Comparison of ENCODE assay signal across 15 cellular contexts in genomic region chr18:12313530-12314245, GRCh38. TPM values are rescaled to one million over a fixed set of nuclear protein-coding genes. Genes with fewer than 3 reads are reported as not detected.
A peak's percentile ranks its signal among the peaks of the same experiment; 100 is the strongest.
DNase-seq lines count a peak whose midpoint lies in the region; ATAC-seq and TF ChIP-seq lines count a peak whose summit lies in the region.
"Had no signal": no experiment of that assay in that cellular context is flagged by ENCODE, and none has a peak within 500 bp of the region (broad histone marks: within the 10 kb centered on the region; RNA-seq: fewer than 3 reads in every experiment).

No MANE protein-coding gene starts in this region.

- H3K36me3 ChIP-seq in heart left ventricle, result peaks cover 0 to 76% (median 45%) of the 10 kb centered on the region in 9 donors
- no peaks in the 10 kb centered on the region for H3K36me3 ChIP-seq in uterus

- no peaks in the 10 kb centered on the region for H3K27me3 Mint-ChIP-seq in naive B cell

- H3K36me3 Mint-ChIP-seq in naive B cell, result peaks cover 8 to 10% of the 10 kb centered on the region in 2 donors

- no peak for TF ChIP-seq POLR2A in heart left ventricle (IDR thresholded peaks at IDR 0.05)
- no peak for TF ChIP-seq POLR2A in uterus (IDR thresholded peaks at IDR 0.05)

- H3K4me1 Mint-ChIP-seq in naive B cell, result peaks cover 32 to 61% (median 51%) of the 10 kb centered on the region in 3 donors

- H3K27me3 ChIP-seq in heart left ventricle, result no peaks in the 10 kb centered on the region
- no peaks in the 10 kb centered on the region for H3K27me3 ChIP-seq in uterus

- H3K4me3 Mint-ChIP-seq in naive B cell, result peak overlapping the region in 5 of 8 donors; percentile 13 to 77 (median 14)
- H3K4me3 Mint-ChIP-seq: T-helper 1 cell treated with Interleukin-12 subunit alpha and Interleukin-12 subunit beta and Interleukin-4 antibody, amounts not matched to agents 30 μg/mL and 1 μg/mL, for 36 hours had no signal

- ATAC-seq in heart left ventricle (no peak), left cardiac atrium (no peak), naive B cell (ENCODE audit: low read depth in 2 of 2) (no peak)

- H3K27ac Mint-ChIP-seq in naive B cell, result peak overlapping the region in 5 of 6 donors; percentile 38 to 82 (median 66)
- H3K27ac Mint-ChIP-seq: T-helper 1 cell treated with Interleukin-12 subunit alpha and Interleukin-12 subunit beta and Interleukin-4 antibody, amounts not matched to agents 30 μg/mL and 1 μg/mL, for 36 hours had no signal

- H3K9me3 Mint-ChIP-seq in naive B cell, result peaks cover 0 to 25% (median 6%) of the 10 kb centered on the region in 7 donors

- TF ChIP-seq CTCF in heart left ventricle (IDR thresholded peaks at IDR 0.05) (no peak), uterus (IDR thresholded peaks at IDR 0.05) (no peak)

- H3K4me1 ChIP-seq in heart left ventricle, result peaks cover 0 to 77% (median 69%) of the 10 kb centered on the region in 12 donors
- H3K4me1 ChIP-seq in uterus, result peaks cover 0 to 20% of the 10 kb centered on the region in 2 donors

- DNase-seq in heart left ventricle (no peak), left cardiac atrium (no peak), epithelial cell of prostate (ENCODE audit: low read depth, low spot score) (no peak), naive B cell (no peak), uterus (no peak), NCI-H748 treated with DMSO at 0.1 percent for 48 hours (lab: John Stamatoyannopoulos, UW) (no peak), NCI-H526 treated with DMSO at 0.1 percent for 48 hours (lab: John Stamatoyannopoulos, UW) (no peak), NCI-H2227 (lab: John Stamatoyannopoulos, UW; ENCODE audit: unreplicated experiment) (no peak)
- DNase-seq: activated gamma-delta T cell treated with Interleukin-2 at 50 U/mL for 16 hours, foreskin fibroblast, NCI-H1930, NCI-H526 had no signal

- peak overlapping the region in 11 of 12 donors; percentile 0 to 82 (median 33) for H3K27ac ChIP-seq in heart left ventricle
- peak overlapping the region; percentile 97 for H3K27ac ChIP-seq in epithelial cell of prostate
- H3K27ac ChIP-seq in uterus, result peak overlapping the region; percentile 22 to 53

- 76 to 87% (median 83%) methylated on average over 5 of the region's 5 CpGs for WGBS in heart left ventricle, 4 donors

- H3K4me3 ChIP-seq in heart left ventricle (no peak overlapping the region), uterus (no peak overlapping the region)

- H3K9me3 ChIP-seq in heart left ventricle (peaks cover 0 to 14% (median 8%) of the 10 kb centered on the region in 12 donors), uterus (peaks cover 0 to 14% of the 10 kb centered on the region in 2 donors)

- intact Hi-C loops in heart left ventricle (cut with DNase I) (no loop called here), left cardiac atrium (cut with DNase I) (no loop called here), uterus (cut with DNase I; ENCODE audit: low total_unique reads) (no loop called here)

RNA-seq across cellular contexts. Expression of gene TUBB6, which starts 5.6 kb away (rescaled TPM):
- total RNA-seq in heart left ventricle, result 100 to 1,000 TPM in 6 of 9 donors, 10 to 100 TPM in 3; 64.8 to 421 (median 126) TPM
- 100 to 1,000 TPM in 1 of 2 donors, 10 to 100 TPM in 1; 90.4 to 800 TPM for polyA plus RNA-seq in heart left ventricle
- total RNA-seq in left cardiac atrium, result 100 to 1,000 TPM; 211 to 254 TPM
- 10 to 100 TPM; 28.3 to 56.7 (median 43.6) TPM for polyA plus RNA-seq in naive B cell (ENCODE audit: low read depth in 6 of 6)
- total RNA-seq in uterus, result 100 to 1,000 TPM; 222 to 456 (median 280) TPM

RNA-seq across cellular contexts. Expression of gene CIDEA, which starts 59.5 kb away (rescaled TPM):
- total RNA-seq in heart left ventricle, result 10 to 100 TPM in 1 of 9 donors, 1 to 10 TPM in 3, under 1 TPM in 2, not detected in 3; 0.35 to 17.1 (median 2.4) TPM
- polyA plus RNA-seq in heart left ventricle, result 1 to 10 TPM in 1 of 2 donors, under 1 TPM in 1; 0.61 to 1.8 TPM
- 10 to 100 TPM; 11.4 to 17.2 TPM for total RNA-seq in left cardiac atrium
- polyA plus RNA-seq in naive B cell (ENCODE audit: low read depth in 6 of 6), result not detected
- not detected for total RNA-seq in uterus
- total RNA-seq: H1, MCF 10A had no signal
- polyA plus RNA-seq: H1 had no signal

Comparison
In these comparisons a context has a peak if more than half of its experiments do, and no peak if none do; other contexts are left out.
1. H3K27ac ChIP-seq: peak in every context shown above with its lines; median percentile 97 in epithelial cell of prostate; 38 in uterus; 33 in heart left ventricle.